In the genomic region with DNA sequence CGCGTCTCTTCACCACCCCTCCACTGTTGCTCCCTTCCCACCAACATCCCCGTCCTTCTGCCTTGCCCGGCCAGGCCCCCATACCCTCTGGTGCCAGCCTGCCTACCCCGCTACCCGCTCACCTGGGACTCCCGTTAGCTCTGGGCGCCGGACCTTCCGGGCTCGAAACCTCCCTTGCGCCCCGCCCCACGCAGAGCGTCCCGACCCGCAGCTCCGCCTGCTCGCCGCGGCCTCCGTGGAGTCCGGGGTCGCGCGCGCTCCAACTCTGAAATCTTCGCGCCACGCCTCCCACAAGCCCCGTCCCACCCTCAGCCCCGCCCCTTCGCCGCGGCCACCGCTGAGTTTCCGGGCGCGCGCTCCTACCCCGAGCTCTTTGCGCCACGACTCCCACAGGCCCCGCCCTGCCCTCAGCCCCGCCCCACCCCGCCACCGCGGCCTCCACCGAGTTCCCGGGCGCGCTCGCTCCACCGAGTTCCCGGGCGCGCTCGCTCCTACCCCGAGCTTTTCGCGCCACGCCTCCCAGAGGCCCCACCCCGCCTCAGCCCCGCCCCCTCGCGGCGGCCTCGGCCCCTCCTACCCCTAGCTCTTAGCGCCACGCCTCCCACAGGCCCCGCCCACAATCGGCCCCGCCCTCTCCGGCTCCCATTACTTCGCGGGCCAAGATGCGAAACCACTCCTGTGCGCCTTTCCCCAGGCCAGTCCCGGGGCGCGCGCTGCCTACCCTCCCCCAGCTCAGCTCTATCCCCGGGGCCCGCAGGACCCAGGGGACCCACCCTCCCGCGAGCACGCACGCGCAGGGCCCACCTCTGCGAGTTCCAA, we compare ENCODE assay signal across 8 cellular contexts. TPM values are rescaled to one million over a fixed set of nuclear protein-coding genes. Genes with fewer than 3 reads are reported as not detected.
DNase-seq lines count a peak whose midpoint lies in the region; ATAC-seq lines count a peak whose summit lies in the region.

A gene (minus strand): TSS at position 267 of the 819 bp plus-strand sequence. CDS start 5,617 bp downstream, outside the sequence.

- H3K9me3 ChIP-seq in endocrine pancreas (ENCODE audit: control insufficient read depth, low read length) (no peaks in the 10 kb centered on the region), mesodermal cell (ENCODE audit: control insufficient read depth, low read length) (no peaks in the 10 kb centered on the region)

- H3K4me1 ChIP-seq in endocrine pancreas (ENCODE audit: control insufficient read depth, insufficient read depth, low read length): peaks cover 11% of the 10 kb centered on the region
- H3K4me1 ChIP-seq in mesodermal cell (ENCODE audit: control insufficient read depth, insufficient read depth, low read length, poor library complexity, severe bottlenecking): peaks cover 4% of the 10 kb centered on the region

- H3K27me3 ChIP-seq in endocrine pancreas (ENCODE audit: control insufficient read depth, insufficient read depth, low read length): no peaks in the 10 kb centered on the region

- DNase-seq in Caki2 (ENCODE audit: low read depth) (peak; percentile 91), HUDEP-2 (lab: John Stamatoyannopoulos, UW; ENCODE audit: unreplicated experiment in 76 of 76) (peak; percentile 15 to 99 (median 92)), NOMO-1 treated with dmso at 0.1 percent for 144 hours (lab: John Stamatoyannopoulos, UW; ENCODE audit: unreplicated experiment) (peak; percentile 88)
- peak; percentile 90 for DNase-seq in activated CD8-positive, alpha-beta memory T cell treated with anti-CD3 and anti-CD28 coated beads, Interleukin-2, amount 50 U/mL, for 1 hour (ENCODE audit: extremely low read depth)
- peak; percentile 100 for DNase-seq in stimulated activated CD8-positive, alpha-beta memory T cell treated with anti-CD3 and anti-CD28 coated beads, Interleukin-15, amount 100 ng/mL, for 24 hours (ENCODE audit: low read depth)

- peak; percentile 77 for ATAC-seq in GM21390 (IDR thresholded peaks at IDR 0.05; ENCODE audit: unreplicated experiment)

- H3K36me3 ChIP-seq in endocrine pancreas (ENCODE audit: control insufficient read depth, insufficient read depth, low read length): no peaks in the 10 kb centered on the region
- peaks cover 27% of the 10 kb centered on the region for H3K36me3 ChIP-seq in mesodermal cell (ENCODE audit: control insufficient read depth, insufficient read depth, low read length)

- H3K9ac ChIP-seq in endocrine pancreas (ENCODE audit: control insufficient read depth, insufficient read depth, low read length): peak within 1 kb of the TSS; percentile 76

- H3K27ac ChIP-seq in mesodermal cell (ENCODE audit: low read depth, low read length, severe bottlenecking): peak within 1 kb of the TSS; percentile 71

- peak within 1 kb of the TSS; percentile 78 for H3K4me3 ChIP-seq in endocrine pancreas (ENCODE audit: control insufficient read depth, insufficient read depth, low read length)
- H3K4me3 ChIP-seq in mesodermal cell (ENCODE audit: extremely low read depth, insufficient read depth, low read length, poor library complexity, severe bottlenecking): peak within 1 kb of the TSS; percentile 89

- in situ Hi-C loops in Caki2 (cut with HindIII; ENCODE audit: low pct_unique_long_range_greater_than_20kb, low sequenced_read_pairs): no loop called here

- 0% methylated on average over 40 to 41 of the region's 90 CpGs for WGBS in mesodermal cell (ENCODE audit: insufficient coverage in 2 of 2), 2 experiments

RNA-seq across cellular contexts. Expression of the gene that starts here (rescaled TPM):
- 48.5 and 49.9 TPM in 2 replicates for total RNA-seq in Caki2 (2014; rRNA removed; shearing (Covaris generic); ENCODE audit: low replicate concordance)
- 41.9 TPM for polyA plus RNA-seq in mesodermal cell (2013, experiment 1 of 2)
- 50.2 TPM for polyA plus RNA-seq in mesodermal cell (2013, experiment 2 of 2)

Comparison
In these comparisons a context has a peak if more than half of its experiments do, and no peak if none do; other contexts are left out.
1. Peak in every context shown above with its lines: DNase-seq, ATAC-seq, H3K4me3 ChIP-seq and H3K27ac ChIP-seq.